ENCODE assay signal across 8 cellular contexts in the genomic region with DNA sequence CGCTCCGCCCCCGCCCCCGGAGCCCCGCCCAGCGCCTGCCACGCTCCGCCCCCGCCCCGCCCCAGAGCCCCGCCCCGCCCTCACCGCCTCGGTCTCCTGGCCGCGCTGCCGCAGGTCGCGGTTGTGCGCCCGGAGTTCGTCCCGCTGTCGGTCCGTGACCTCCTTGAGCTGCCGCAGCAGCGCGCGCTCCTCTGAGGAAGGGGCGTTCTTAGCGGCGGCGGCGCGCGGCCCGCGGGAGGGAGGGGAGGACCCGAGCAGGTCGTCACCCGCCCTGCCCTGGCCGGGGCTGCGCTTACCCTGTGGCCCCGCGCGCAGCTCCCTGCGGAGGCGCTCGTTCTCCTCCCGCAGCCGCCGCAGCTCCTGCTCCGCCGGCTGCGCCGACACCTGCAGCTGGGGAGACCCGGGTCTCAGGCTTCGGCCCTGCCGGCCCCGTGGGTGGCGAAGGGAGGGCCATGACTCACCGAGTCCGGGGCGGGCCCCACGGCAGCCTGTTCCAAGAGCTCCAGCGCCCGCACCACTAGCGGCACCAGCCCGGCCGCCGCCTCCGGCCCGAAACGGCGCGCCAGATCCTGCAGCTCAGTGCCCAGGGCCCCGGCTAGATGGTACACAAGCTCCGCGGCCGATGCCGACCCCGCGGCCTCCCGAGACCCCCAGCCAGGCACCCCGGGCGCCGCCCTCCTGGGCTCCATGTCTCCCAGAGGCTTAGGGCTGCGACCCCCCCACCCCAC. TPM values are rescaled to one million over a fixed set of nuclear protein-coding genes. Genes with fewer than 3 reads are reported as not detected.
DNase-seq lines count a peak whose midpoint lies in the region; ATAC-seq and TF ChIP-seq lines count a peak whose summit lies in the region.

No MANE protein-coding gene starts in this region.

- no peaks in the 10 kb centered on the region for H3K9me3 ChIP-seq in OCI-LY7 (ENCODE audit: low read length)
- no peaks in the 10 kb centered on the region for H3K9me3 ChIP-seq in neuron (ENCODE audit: low read length)
- no peaks in the 10 kb centered on the region for H3K9me3 ChIP-seq in subcutaneous abdominal adipose tissue (ENCODE audit: control insufficient read depth in 5 of 5, low read length in 5 of 5)

- CTCF ChIA-PET in OCI-LY7 (lab: Charles Lee; ENCODE audit: unreplicated experiment): interaction anchor here (0.6 to 1.3 kb wide), 4 partner anchors 14 to 589 kb away, joined by 3 to 4 read pairs (median 3); no protein-coding TSS in a partner anchor

- H3K4me1 ChIP-seq in OCI-LY7 (ENCODE audit: insufficient read depth, low read length, poor library complexity, severe bottlenecking): peaks cover 27% of the 10 kb centered on the region
- H3K4me1 ChIP-seq in neuron (ENCODE audit: insufficient read depth, low read length): peaks cover 21% of the 10 kb centered on the region
- H3K4me1 ChIP-seq in subcutaneous abdominal adipose tissue (ENCODE audit: control insufficient read depth in 5 of 5, insufficient read depth in 5 of 5, low read length in 5 of 5): peaks cover 17 to 62% (median 53%) of the 10 kb centered on the region in 5 donors

- peaks cover 42% of the 10 kb centered on the region for H3K36me3 Mint-ChIP-seq in activated T-helper 17 cell treated with anti-CD3 and anti-CD28 coated beads, Interleukin-2, amount 50 U/mL, for 72 hours (ENCODE audit: low read depth)

- no peak for TF ChIP-seq CTCF in OCI-LY7 (conservative IDR thresholded peaks at IDR 0.05; ENCODE audit: low read length)

- ATAC-seq in GM19035 (IDR thresholded peaks at IDR 0.05; ENCODE audit: unreplicated experiment) (peak; percentile 45), HG03342 (IDR thresholded peaks at IDR 0.05; ENCODE audit: unreplicated experiment) (peak; percentile 46)
- peak; percentile 82 for ATAC-seq in activated T-helper 17 cell treated with anti-CD3 and anti-CD28 coated beads, Interleukin-2, amount 50 U/mL, for 72 hours (replicated peaks)

- H3K27ac Mint-ChIP-seq in activated T-helper 17 cell treated with anti-CD3 and anti-CD28 coated beads, Interleukin-2, amount 50 U/mL, for 72 hours: no peak overlapping the region

- H3K9me3 Mint-ChIP-seq in activated T-helper 17 cell treated with anti-CD3 and anti-CD28 coated beads, Interleukin-2, amount 50 U/mL, for 72 hours: no peaks in the 10 kb centered on the region

- H3K27ac ChIP-seq in OCI-LY7 (ENCODE audit: low read depth, low read length, poor library complexity, severe bottlenecking): peak overlapping the region; percentile 37
- peak overlapping the region; percentile 96 for H3K27ac ChIP-seq in subcutaneous abdominal adipose tissue (ENCODE audit: low read depth, low read length)

- DNase-seq in AG20443 (ENCODE audit: low spot score): peak; percentile 97
- peak; percentile 77 for DNase-seq in OCI-LY7 (ENCODE audit: low spot score)
- DNase-seq in fibroblast of the conjunctiva (ENCODE audit: low read depth): peak; percentile 79

- no peaks in the 10 kb centered on the region for H3K9me2 ChIP-seq in OCI-LY7 (ENCODE audit: insufficient read depth, low read length)

- H3K27me3 ChIP-seq in neuron (ENCODE audit: insufficient read depth, low read length): no peaks in the 10 kb centered on the region
- no peaks in the 10 kb centered on the region for H3K27me3 ChIP-seq in subcutaneous abdominal adipose tissue (ENCODE audit: control insufficient read depth in 5 of 5, insufficient read depth in 4 of 5, low read length in 5 of 5)

- H3K79me2 ChIP-seq in OCI-LY7 (ENCODE audit: insufficient read depth, low read depth, low read length): no peaks in the 10 kb centered on the region

- H3K36me3 ChIP-seq in OCI-LY7 (ENCODE audit: insufficient read depth, low read length) (peaks cover 56% of the 10 kb centered on the region), neuron (ENCODE audit: insufficient read depth, low read length) (peaks cover 45% of the 10 kb centered on the region), subcutaneous abdominal adipose tissue (ENCODE audit: control insufficient read depth in 5 of 5, insufficient read depth in 5 of 5, low read length in 5 of 5) (peaks cover 8 to 59% (median 50%) of the 10 kb centered on the region in 5 donors)

- peaks cover 4% of the 10 kb centered on the region; the same call in 1 of the 2 replicates for H4K20me1 ChIP-seq in OCI-LY7 (ENCODE audit: insufficient read depth, low read length)

- H3K4me3 ChIP-seq in OCI-LY7 (ENCODE audit: low read depth, low read length, poor library complexity, severe bottlenecking) (peak overlapping the region; percentile 54), neuron (ENCODE audit: low read length) (peak overlapping the region; percentile 42), subcutaneous abdominal adipose tissue (ENCODE audit: low read depth in 1 of 5, low read length in 5 of 5) (peak overlapping the region; percentile 66 to 84 (median 74))

- no peaks in the 10 kb centered on the region for H3K27me3 Mint-ChIP-seq in activated T-helper 17 cell treated with anti-CD3 and anti-CD28 coated beads, Interleukin-2, amount 50 U/mL, for 72 hours

- H3K4me2 ChIP-seq in OCI-LY7 (ENCODE audit: low read length): peak overlapping the region; percentile 61

- intact Hi-C loops in OCI-LY7 (cut with micrococcal nuclease; ENCODE audit: unreplicated experiment): loop anchor here (5.0 kb wide), 1 partner anchor 77 kb away; no protein-coding TSS in a partner anchor

- peak overlapping the region in 4 of 5 donors; percentile 73 to 95 (median 82) for H3K9ac ChIP-seq in subcutaneous abdominal adipose tissue (ENCODE audit: low read length in 5 of 5)

- POLR2A ChIA-PET in OCI-LY7 (lab: Charles Lee): interaction anchor here (0.6 kb wide), 1 partner anchor 188 kb away, joined by 3 read pairs; no protein-coding TSS in a partner anchor

- H3K4me1 Mint-ChIP-seq in activated T-helper 17 cell treated with anti-CD3 and anti-CD28 coated beads, Interleukin-2, amount 50 U/mL, for 72 hours: peaks cover 4% of the 10 kb centered on the region

- BruUV-seq in OCI-LY7 (replicated peaks; lab: Mats Ljungman, UMichigan): no TSS peak

- H3K4me3 Mint-ChIP-seq in activated T-helper 17 cell treated with anti-CD3 and anti-CD28 coated beads, Interleukin-2, amount 50 U/mL, for 72 hours: peak overlapping the region; percentile 52

- H2AFZ ChIP-seq in OCI-LY7 (ENCODE audit: low read length) (no peak overlapping the region), neuron (ENCODE audit: low read depth, low read length) (no peak overlapping the region)

RNA-seq across cellular contexts. Expression of a gene that starts 0.4 kb away (rescaled TPM):
- 0.82 and 3.2 TPM in 2 replicates for total RNA-seq in OCI-LY7 (2014; rRNA removed; shearing (Covaris generic))
- 0.59 and 1.2 TPM in 2 replicates for total RNA-seq in OCI-LY7 (2022)
- 1 to 10 TPM; 2.4 to 6.1 TPM for total RNA-seq in activated T-helper 17 cell treated with anti-CD3 and anti-CD28 coated beads, Interleukin-2, amount 50 U/mL, for 72 hours

RNA-seq across cellular contexts. Expression of a gene that starts 3.7 kb away (rescaled TPM):
- 0.19 and 0.31 TPM in 2 replicates for total RNA-seq in OCI-LY7 (2014; rRNA removed; shearing (Covaris generic))
- total RNA-seq in OCI-LY7 (2022): 0.29 and 0.41 TPM in 2 replicates
- 1 to 10 TPM; 2.5 to 5.7 TPM for total RNA-seq in activated T-helper 17 cell treated with anti-CD3 and anti-CD28 coated beads, Interleukin-2, amount 50 U/mL, for 72 hours

RNA-seq across cellular contexts. Expression of a gene that starts 20.6 kb away (rescaled TPM):
- 9.2 and 16.7 TPM in 2 replicates for total RNA-seq in OCI-LY7 (2014; rRNA removed; shearing (Covaris generic))
- total RNA-seq in OCI-LY7 (2022): 16.6 and 17.1 TPM in 2 replicates
- 1 to 10 TPM in 1 of 2 donors, under 1 TPM in 1; 0.52 to 1.6 TPM for total RNA-seq in activated T-helper 17 cell treated with anti-CD3 and anti-CD28 coated beads, Interleukin-2, amount 50 U/mL, for 72 hours

RNA-seq across cellular contexts. Expression of a gene that starts 35.4 kb away (rescaled TPM):
- total RNA-seq in OCI-LY7 (2014; rRNA removed; shearing (Covaris generic)): 108 and 162 TPM in 2 replicates
- 404 and 427 TPM in 2 replicates for total RNA-seq in OCI-LY7 (2022)
- 100 to 1,000 TPM; 353 to 426 TPM for total RNA-seq in activated T-helper 17 cell treated with anti-CD3 and anti-CD28 coated beads, Interleukin-2, amount 50 U/mL, for 72 hours

Comparison
In these comparisons a context has a peak if more than half of its experiments do, and no peak if none do; other contexts are left out.
1. Peak in every context shown above with its lines: DNase-seq, ATAC-seq, H3K4me3 ChIP-seq and H3K27ac ChIP-seq.